ENCODE assay signal across 25 cellular contexts in the genomic region with DNA sequence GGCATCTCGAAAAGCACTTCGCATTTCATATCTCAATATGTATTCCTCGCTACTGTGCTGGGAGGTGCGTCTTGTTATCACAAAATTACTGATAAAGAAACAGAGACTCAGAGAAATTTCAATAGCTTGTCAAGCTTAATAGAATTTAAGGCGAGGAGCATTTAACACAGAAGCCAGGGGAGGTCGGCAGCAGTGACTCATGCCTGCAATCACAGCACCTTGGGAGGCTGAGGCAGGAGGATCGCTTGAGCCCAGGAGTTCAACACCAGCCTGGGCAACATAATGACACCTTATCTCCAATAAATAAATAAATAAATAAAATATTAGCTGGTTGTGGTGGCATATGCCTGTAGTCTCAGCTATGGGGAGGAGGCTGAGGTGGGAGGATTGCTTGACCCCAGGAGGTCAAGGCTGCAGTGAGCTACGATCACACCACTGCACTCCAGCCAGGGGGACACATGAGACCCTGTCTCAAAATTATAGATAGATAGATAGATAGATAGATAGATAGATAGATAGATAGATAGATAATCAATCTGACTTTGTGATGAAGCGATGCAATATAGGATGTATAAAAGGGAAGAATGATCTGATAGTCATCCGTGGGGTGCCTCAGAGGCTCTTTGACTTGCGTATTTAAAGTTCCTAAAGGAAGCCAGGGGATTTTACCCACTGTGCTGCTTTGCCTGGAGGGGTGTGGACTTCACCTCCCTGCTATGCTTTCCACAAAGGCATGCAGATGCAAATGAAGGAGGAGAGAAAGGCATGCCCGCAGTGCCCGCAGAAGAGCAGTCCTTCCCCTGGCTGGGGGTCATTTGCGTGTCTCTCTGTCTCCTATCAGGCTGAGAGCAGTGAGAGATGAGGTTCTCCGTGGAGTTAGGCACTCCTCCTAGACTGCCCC. TPM values are rescaled to one million over a fixed set of nuclear protein-coding genes. Genes with fewer than 3 reads are reported as not detected.
DNase-seq lines count a peak whose midpoint lies in the region; ATAC-seq and TF ChIP-seq lines count a peak whose summit lies in the region.
"Had no signal": no experiment of that assay in that cellular context is flagged by ENCODE, and none has a peak within 500 bp of the region (broad histone marks: within the 10 kb centered on the region; RNA-seq: fewer than 3 reads in every experiment).

No MANE protein-coding gene starts in this region.

- peaks cover 11% of the 10 kb centered on the region for H3K27me3 Mint-ChIP-seq in mesothelial cell of epicardium (ENCODE audit: low read depth)

- H3K36me3 Mint-ChIP-seq in mesothelial cell of epicardium, result no peaks in the 10 kb centered on the region
- H3K36me3 Mint-ChIP-seq: CD4-positive, CD25-positive, alpha-beta regulatory T cell had no signal

- TF ChIP-seq CTCF in mesothelial cell of epicardium (IDR thresholded peaks at IDR 0.05; ENCODE audit: unreplicated experiment) (no peak), dorsolateral prefrontal cortex (IDR thresholded peaks at IDR 0.05 in 54 of 56, conservative IDR thresholded peaks at IDR 0.05 in 2 of 56; ENCODE audit: low read depth in 1 of 56, partially characterized antibody in 56 of 56) (no peak)

- DNase-seq in activated effector memory CD4-positive, alpha-beta T cell treated with anti-CD3 and anti-CD28 coated beads, Interleukin-2, amount 50 U/mL, for 16 hours, result peak; percentile 17
- DNase-seq in activated effector memory CD4-positive, alpha-beta T cell treated with Interleukin-2 at 50 U/mL for 16 hours, result no peak
- DNase-seq in astrocyte of the hippocampus (ENCODE audit: low read depth, low spot score) (peak; percentile 34), iPS-NIHi7 (ENCODE audit: extremely low spot score) (peak; percentile 72), mesothelial cell of epicardium (ENCODE audit: low spot score in 2 of 2, unreplicated experiment in 2 of 2) (no peak), NCI-H146 treated with DMSO at 0.1 percent for 48 hours (lab: John Stamatoyannopoulos, UW; ENCODE audit: unreplicated experiment) (no peak), dorsolateral prefrontal cortex (no peak)
- DNase-seq: 8988T; BE2C; CD4-positive, CD25-positive, alpha-beta regulatory T cell; COR-L47; DMS 273 treated with DMSO at 0.1 percent for 48 hours; GF-D8; HCEC 1CT; MM.1S; NCI-H1092; NCI-H1436 treated with DMSO at 0.1 percent for 48 hours; NCI-H2081; NCI-H446 treated with DMSO at 0.1 percent for 48 hours; NCI-H774; PC-9; SIG-M5 had no signal

- peaks cover 2% of the 10 kb centered on the region for H3K4me1 Mint-ChIP-seq in mesothelial cell of epicardium
- H3K4me1 Mint-ChIP-seq: CD4-positive, CD25-positive, alpha-beta regulatory T cell had no signal

- H3K27ac ChIP-seq in dorsolateral prefrontal cortex, result no peak overlapping the region
- H3K27ac ChIP-seq: PC-9, RWPE1 had no signal

- peaks cover 7% of the 10 kb centered on the region for H3K9me3 Mint-ChIP-seq in mesothelial cell of epicardium

- no peak for ATAC-seq in GM18520 (IDR thresholded peaks at IDR 0.05; ENCODE audit: unreplicated experiment)
- ATAC-seq: SK-N-SH treated with all-trans-retinoic acid at 6 μM for 48 hours had no signal

- peaks cover 0 to 5% (median 0%) of the 10 kb centered on the region in 45 donors for H3K27me3 ChIP-seq in dorsolateral prefrontal cortex
- H3K27me3 ChIP-seq: BE2C had no signal

- no peak overlapping the region for H3K4me3 Mint-ChIP-seq in mesothelial cell of epicardium
- H3K4me3 Mint-ChIP-seq: CD4-positive, CD25-positive, alpha-beta regulatory T cell had no signal

- no peak overlapping the region for H3K27ac Mint-ChIP-seq in mesothelial cell of epicardium
- H3K27ac Mint-ChIP-seq: CD4-positive, CD25-positive, alpha-beta regulatory T cell had no signal

- intact Hi-C loops in dorsolateral prefrontal cortex (cut with DNase I), result no loop called here

- H3K4me3 ChIP-seq in dorsolateral prefrontal cortex, result no peak overlapping the region
- H3K4me3 ChIP-seq: PC-9 had no signal

RNA-seq across cellular contexts. Expression of gene USP10, which starts 15.9 kb away (rescaled TPM):
- total RNA-seq in mesothelial cell of epicardium (118 to 128 TPM (median 124 TPM) in 3 replicates), dorsolateral prefrontal cortex (100 to 1,000 TPM in 1 of 120 experiments, 10 to 100 TPM in 119; 58.1 to 104 (median 76.8) TPM)

RNA-seq across cellular contexts. Expression of gene KLHL36, which starts 35.6 kb away (rescaled TPM):
- total RNA-seq in mesothelial cell of epicardium, result 44.9 to 51.6 TPM (median 46.9 TPM) in 3 replicates
- 10 to 100 TPM; 30.4 to 77.3 (median 47.4) TPM for total RNA-seq in dorsolateral prefrontal cortex

Comparison
In these comparisons a context has a peak if more than half of its experiments do, and no peak if none do; other contexts are left out.
1. DNase-seq: peak in activated effector memory CD4-positive, alpha-beta T cell treated with anti-CD3 and anti-CD28 coated beads, Interleukin-2, amount 50 U/mL, for 16 hours (single experiment), astrocyte of the hippocampus (single experiment) and iPS-NIHi7 (single experiment); none in activated effector memory CD4-positive, alpha-beta T cell treated with Interleukin-2 at 50 U/mL for 16 hours (single experiment), mesothelial cell of epicardium (0 of 2), NCI-H146 treated with DMSO at 0.1 percent for 48 hours (single experiment) and dorsolateral prefrontal cortex (0 of 10).